In the genomic region with DNA sequence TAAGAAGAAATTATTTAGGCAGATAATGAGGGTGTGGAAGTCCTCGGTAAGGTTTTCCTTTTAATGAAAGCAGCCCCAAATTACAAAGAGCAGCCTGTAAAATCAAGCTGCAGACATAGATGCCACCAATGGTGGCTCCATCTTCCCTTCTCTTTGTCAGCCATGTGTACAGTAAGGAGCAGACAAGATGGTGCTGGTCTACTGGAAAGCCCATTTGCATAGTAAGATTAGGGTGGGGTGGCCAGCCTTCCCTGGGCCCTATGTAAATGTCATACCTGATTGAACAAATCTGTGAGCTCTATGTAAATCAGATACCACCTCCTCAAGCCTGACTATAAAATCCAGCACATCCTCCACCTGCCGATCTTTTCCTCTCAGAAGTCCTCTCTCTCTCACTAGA, we compare ENCODE assay signal across 1 cellular context.
TF ChIP-seq lines count a peak whose summit lies in the region.

No MANE protein-coding gene starts in this region.

TF ChIP-seq in IMR-90, 13 proteins besides CTCF, POLR2A, EP300 and RAD21:
- TF ChIP-seq, protein P1, sequence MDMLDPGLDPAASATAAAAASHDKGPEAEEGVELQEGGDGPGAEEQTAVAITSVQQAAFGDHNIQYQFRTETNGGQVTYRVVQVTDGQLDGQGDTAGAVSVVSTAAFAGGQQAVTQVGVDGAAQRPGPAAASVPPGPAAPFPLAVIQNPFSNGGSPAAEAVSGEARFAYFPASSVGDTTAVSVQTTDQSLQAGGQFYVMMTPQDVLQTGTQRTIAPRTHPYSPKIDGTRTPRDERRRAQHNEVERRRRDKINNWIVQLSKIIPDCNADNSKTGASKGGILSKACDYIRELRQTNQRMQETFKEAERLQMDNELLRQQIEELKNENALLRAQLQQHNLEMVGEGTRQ (IDR thresholded peaks at IDR 0.05; ENCODE audit: low read depth, low read length) = no peak
- TF ChIP-seq MAFK (IDR thresholded peaks at IDR 0.05; ENCODE audit: low read depth, low read length) (no peak), RCOR1 (IDR thresholded peaks at IDR 0.05; ENCODE audit: insufficient replicate concordance, low read length) (no peak), NFE2L2 (IDR thresholded peaks at IDR 0.05; ENCODE audit: low read depth, low read length) (no peak), CHD1 (IDR thresholded peaks at IDR 0.05; ENCODE audit: low read depth, low read length) (no peak), CEBPB (IDR thresholded peaks at IDR 0.05; ENCODE audit: low read depth, low read length) (no peak), SMC3 (IDR thresholded peaks at IDR 0.05; ENCODE audit: low read depth, low read length) (no peak), FOS (IDR thresholded peaks at IDR 0.05; ENCODE audit: low read depth, low read length) (no peak), BHLHE40 (IDR thresholded peaks at IDR 0.05; ENCODE audit: low read depth, low read length) (no peak), RFX5 (IDR thresholded peaks at IDR 0.05; ENCODE audit: low read depth, low read length) (no peak), MXI1 (IDR thresholded peaks at IDR 0.05; ENCODE audit: borderline replicate concordance, low read depth, low read length) (no peak), MAZ (IDR thresholded peaks at IDR 0.05; ENCODE audit: borderline replicate concordance, low read depth, low read length) (no peak)
- TF ChIP-seq, protein P2, sequence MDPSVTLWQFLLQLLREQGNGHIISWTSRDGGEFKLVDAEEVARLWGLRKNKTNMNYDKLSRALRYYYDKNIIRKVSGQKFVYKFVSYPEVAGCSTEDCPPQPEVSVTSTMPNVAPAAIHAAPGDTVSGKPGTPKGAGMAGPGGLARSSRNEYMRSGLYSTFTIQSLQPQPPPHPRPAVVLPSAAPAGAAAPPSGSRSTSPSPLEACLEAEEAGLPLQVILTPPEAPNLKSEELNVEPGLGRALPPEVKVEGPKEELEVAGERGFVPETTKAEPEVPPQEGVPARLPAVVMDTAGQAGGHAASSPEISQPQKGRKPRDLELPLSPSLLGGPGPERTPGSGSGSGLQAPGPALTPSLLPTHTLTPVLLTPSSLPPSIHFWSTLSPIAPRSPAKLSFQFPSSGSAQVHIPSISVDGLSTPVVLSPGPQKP (IDR thresholded peaks at IDR 0.05; ENCODE audit: borderline replicate concordance, low read depth, low read length) = no peak
